Comparison of ENCODE assay signal across 25 cellular contexts in genomic region chr17:42881768-42882565, GRCh38. TPM values are rescaled to one million over a fixed set of nuclear protein-coding genes. Genes with fewer than 3 reads are reported as not detected.
"Had no signal": no experiment of that assay in that cellular context is flagged by ENCODE, and none has a peak within 500 bp of the region (broad histone marks: within the 10 kb centered on the region; RNA-seq: fewer than 3 reads in every experiment).

No MANE protein-coding gene starts in this region.

- ATAC-seq: activated T-cell treated with anti-CD3 and anti-CD28 coated beads, Interleukin-2, amount 50 U/mL, for 4 hours had no signal

- H3K4me3 ChIP-seq: cardiac muscle cell, PC-9 had no signal

- DNase-seq: activated B cell treated with CpG ODN at 0.5 μM for 24 hours; activated CD4-positive, alpha-beta memory T cell treated with anti-CD3 and anti-CD28 coated beads for 36 hours; activated CD4-positive, alpha-beta T cell treated with anti-CD3 and anti-CD28 coated beads for 1 hour; activated CD4-positive, alpha-beta T cell treated with anti-CD3 and anti-CD28 coated beads, Interleukin-2, amount 10 ng/mL, durations not matched to agents 7 days and 5 days; activated CD8-positive, alpha-beta memory T cell treated with anti-CD3 and anti-CD28 coated beads for 24 hours; activated effector memory CD4-positive, alpha-beta T cell treated with anti-CD3 and anti-CD28 coated beads, Interleukin-2, amount 50 U/mL, for 16 hours; activated naive CD4-positive, alpha-beta T cell treated with anti-CD3 and anti-CD28 coated beads for 36 hours; activated T-cell treated with anti-CD3 and anti-CD28 coated beads, Interleukin-2, amount 50 U/mL, for 4 hours; cerebellar nuclear complex; KG1; NCI-H1048; NCI-H1436; NCI-H1694 treated with DMSO at 0.1 percent for 48 hours; NCI-H2081 treated with DMSO at 0.1 percent for 48 hours; NCI-H2171; NCI-H345; NCI-H510A; NCI-H526 treated with DMSO at 0.1 percent for 48 hours; PC-9; SHP77 treated with DMSO at 0.1 percent for 48 hours had no signal

- H3K27me3 ChIP-seq: cardiac muscle cell had no signal

- H3K36me3 ChIP-seq: cardiac muscle cell had no signal

- H3K27ac ChIP-seq: cardiac muscle cell, PC-9 had no signal

RNA-seq across cellular contexts. Expression of gene G6PC1, which starts 18.6 kb away (rescaled TPM):
- total RNA-seq: activated B cell treated with CpG ODN at 0.5 μM for 24 hours; activated CD4-positive, alpha-beta memory T cell treated with anti-CD3 and anti-CD28 coated beads for 36 hours; activated CD4-positive, alpha-beta T cell treated with anti-CD3 and anti-CD28 coated beads, Interleukin-2, amount 10 ng/mL, durations not matched to agents 7 days and 5 days; activated naive CD4-positive, alpha-beta T cell treated with anti-CD3 and anti-CD28 coated beads for 36 hours; astrocyte; cardiac muscle cell; LHCN-M2; M059J; PC-9; SK-MEL-5 had no signal

RNA-seq across cellular contexts. Expression of gene AOC2, which starts 37.6 kb away (rescaled TPM):
- total RNA-seq: M059J had no signal
